11 cellular contexts compared by ENCODE assay signal in the genomic region with DNA sequence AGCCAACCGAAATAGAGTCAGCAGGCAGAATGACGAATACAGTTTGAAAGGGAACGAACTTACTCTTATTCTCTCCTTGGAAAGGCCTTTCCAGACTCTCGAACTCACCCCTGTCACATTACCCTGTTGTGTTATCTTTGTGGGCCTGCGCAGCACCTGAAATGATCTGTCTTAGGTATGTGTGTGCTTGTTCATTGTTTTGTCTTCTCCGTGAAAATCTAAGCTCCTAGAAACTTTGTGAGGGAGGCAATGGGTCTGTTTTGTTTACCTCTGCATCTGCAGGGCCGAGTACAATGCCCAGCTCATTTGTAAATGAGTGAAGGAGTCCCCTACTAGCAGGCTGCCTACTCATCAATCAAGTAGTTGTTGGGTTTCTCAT. TPM values are rescaled to one million over a fixed set of nuclear protein-coding genes. Genes with fewer than 3 reads are reported as not detected.
A peak's percentile ranks its signal among the peaks of the same experiment; 100 is the strongest.
DNase-seq lines count a peak whose midpoint lies in the region; ATAC-seq, FAIRE-seq and TF ChIP-seq lines count a peak whose summit lies in the region.
"Had no signal": no experiment of that assay in that cellular context is flagged by ENCODE, and none has a peak within 500 bp of the region (broad histone marks: within the 10 kb centered on the region; RNA-seq: fewer than 3 reads in every experiment).

No MANE protein-coding gene starts in this region.

- TF ChIP-seq POLR2A in GM12878 (IDR thresholded peaks at IDR 0.05; ENCODE audit: low read depth, low read length): no peak

- peak overlapping the region; percentile 99 for H3K4me2 ChIP-seq in GM12878 (ENCODE audit: control insufficient read depth, insufficient read depth)

- peak overlapping the region; percentile 45 for H3K9ac ChIP-seq in GM12878 (ENCODE audit: control insufficient read depth, insufficient read depth, low read length)

- intact Hi-C loops in GM12878 (cut with micrococcal nuclease; ENCODE audit: unreplicated experiment): loop anchor here (1.0 to 5.0 kb wide), 3 partner anchors 19 to 69 kb away; a partner anchor contains a TSS

- H2AFZ ChIP-seq in GM12878 (ENCODE audit: control insufficient read depth, low read depth, low read length): peak overlapping the region; percentile 97

- H3K9me3 ChIP-seq in GM12878 (replicated peaks; ENCODE audit: control insufficient read depth, insufficient read depth, low read length) (no peaks in the 10 kb centered on the region; the same call in 2 of the 3 replicates), mononuclear cell (ENCODE audit: low read depth, low read length) (no peaks in the 10 kb centered on the region), small intestine (ENCODE audit: control insufficient read depth, low read depth) (no peaks in the 10 kb centered on the region)

- H3K79me2 ChIP-seq in GM12878 (ENCODE audit: control insufficient read depth, insufficient read depth, low read length): peaks cover 1% of the 10 kb centered on the region; the same call in 1 of the 2 replicates

- H3K4me1 ChIP-seq in GM12878 (ENCODE audit: control insufficient read depth, insufficient read depth, low read length) (peaks cover 43% of the 10 kb centered on the region), mononuclear cell (ENCODE audit: insufficient read depth, low read length) (peaks cover 35% of the 10 kb centered on the region), small intestine (ENCODE audit: control insufficient read depth in 2 of 2, insufficient read depth in 1 of 2, low read depth in 1 of 2, low read length in 1 of 2) (no peaks in the 10 kb centered on the region)

- H3K4me3 ChIP-seq in GM12878 (peak overlapping the region; percentile 48), mononuclear cell (ENCODE audit: low read length) (peak overlapping the region; percentile 31), small intestine (ENCODE audit: low read depth in 1 of 2, low read length in 2 of 2) (no peak overlapping the region)

- no peak overlapping the region for H3K27ac Mint-ChIP-seq in stimulated activated naive CD8-positive, alpha-beta T cell treated with anti-CD3 and anti-CD28 coated beads, Interleukin-15, Interleukin-2, amounts not matched to agents 100 ng/mL and 50 ng/mL, for 24 hours
- H3K27ac Mint-ChIP-seq: activated naive CD8-positive, alpha-beta T cell treated with anti-CD3 and anti-CD28 coated beads, Interleukin-2, amount 10 ng/mL, durations not matched to agents 7 days and 5 days had no signal

- POLR2A ChIA-PET in GM12878 (lab: Charles Lee): interaction anchor here (0.6 to 5.6 kb wide), 8 partner anchors 9 to 170 kb away, joined by 3 to 57 read pairs (median 4); a partner anchor contains a TSS

- H3K36me3 ChIP-seq in GM12878 (ENCODE audit: control insufficient read depth in 2 of 2, insufficient read depth in 2 of 2, low read length in 1 of 2) (no peaks in the 10 kb centered on the region), small intestine (ENCODE audit: control insufficient read depth in 2 of 2, insufficient read depth in 2 of 2, low read length in 2 of 2) (peaks cover 0 to 2% of the 10 kb centered on the region in 2 donors)

- peak overlapping the region; percentile 52 for H3K4me3 Mint-ChIP-seq in stimulated activated naive CD8-positive, alpha-beta T cell treated with anti-CD3 and anti-CD28 coated beads, Interleukin-15, Interleukin-2, amounts not matched to agents 100 ng/mL and 50 ng/mL, for 24 hours
- H3K4me3 Mint-ChIP-seq: activated naive CD8-positive, alpha-beta T cell treated with anti-CD3 and anti-CD28 coated beads, Interleukin-2, amount 10 ng/mL, durations not matched to agents 7 days and 5 days had no signal

- RAD21 ChIA-PET in GM12878 (lab: Charles Lee; ENCODE audit: unreplicated experiment): interaction anchor here (0.8 to 7.4 kb wide), 20 partner anchors 10 to 314 kb away, joined by 3 to 89 read pairs (median 5); a partner anchor contains a TSS

- H3K27ac ChIP-seq in GM12878 (ENCODE audit: control insufficient read depth, insufficient read depth): peak overlapping the region; percentile 64
- H3K27ac ChIP-seq in small intestine (ENCODE audit: low read depth in 1 of 2, low read length in 1 of 2): peak overlapping the region in 1 of 2 donors; percentile 84

- under 1% methylated on average over 7 of the region's 7 CpGs for WGBS in GM12878 (ENCODE audit: insufficient coverage, insufficient replicate concordance, low lambda C conversion rate, missing lambda C conversion rate)
- WGBS in small intestine, 3 donors: 10 to 36% (median 34%) methylated on average over 7 of the region's 7 CpGs

- in situ Hi-C loops in GM12878 (cut with MboI): no loop called here

- no peak for TF ChIP-seq EP300 in GM12878 (IDR thresholded peaks at IDR 0.05; ENCODE audit: borderline replicate concordance in 1 of 2, control insufficient read depth in 1 of 2, low read depth in 2 of 2, low read length in 2 of 2)

- DNase-seq in stimulated activated naive CD8-positive, alpha-beta T cell treated with anti-CD3 and anti-CD28 coated beads, Interleukin-15, Interleukin-2, amounts not matched to agents 100 U/mL and 50 U/mL, for 24 hours: no peak
- DNase-seq in GM12878 (ENCODE audit: low read depth, low spot score) (no peak), small intestine (no peak)
- DNase-seq: activated naive CD8-positive, alpha-beta T cell treated with anti-CD3 and anti-CD28 coated beads, Interleukin-2, amount 10 ng/mL, durations not matched to agents 7 days and 5 days; EL had no signal

- H3K36me3 Mint-ChIP-seq in stimulated activated naive CD8-positive, alpha-beta T cell treated with anti-CD3 and anti-CD28 coated beads, Interleukin-15, Interleukin-2, amounts not matched to agents 100 ng/mL and 50 ng/mL, for 24 hours (ENCODE audit: low read depth): no peaks in the 10 kb centered on the region
- H3K36me3 Mint-ChIP-seq: activated naive CD8-positive, alpha-beta T cell treated with anti-CD3 and anti-CD28 coated beads, Interleukin-2, amount 10 ng/mL, durations not matched to agents 7 days and 5 days had no signal

- H3K27me3 ChIP-seq in GM12878 (replicated peaks in 1 of 2; ENCODE audit: control insufficient read depth in 2 of 2, insufficient read depth in 2 of 2, low read length in 1 of 2) (no peaks in the 10 kb centered on the region), mononuclear cell (ENCODE audit: insufficient read depth, low read length) (no peaks in the 10 kb centered on the region), small intestine (ENCODE audit: control insufficient read depth in 2 of 2, insufficient read depth in 2 of 2, low read length in 2 of 2) (no peaks in the 10 kb centered on the region)

- BruUV-seq in GM12878 (replicated peaks; lab: Mats Ljungman, UMichigan): TSS peak; percentile 73

- peaks cover 11% of the 10 kb centered on the region for H3K4me1 Mint-ChIP-seq in stimulated activated naive CD8-positive, alpha-beta T cell treated with anti-CD3 and anti-CD28 coated beads, Interleukin-15, Interleukin-2, amounts not matched to agents 100 ng/mL and 50 ng/mL, for 24 hours (ENCODE audit: low read depth)

- FAIRE-seq in GM12878 (lab: Jason Lieb, UNC): no peak
- no peak for FAIRE-seq in small intestine (lab: Jason Lieb, UNC)

- CTCF ChIA-PET in GM12878 (lab: Yijun Ruan, JAX): interaction anchor here (0.8 to 6.5 kb wide), 8 partner anchors 15 to 170 kb away, joined by 3 to 61 read pairs (median 4); no protein-coding TSS in a partner anchor

- no peak for TF ChIP-seq RAD21 in GM12878 (IDR thresholded peaks at IDR 0.05; ENCODE audit: insufficient read depth, low read depth, low read length)

- SMC1A ChIA-PET in GM12878 (lab: Charles Lee; ENCODE audit: uncharacterized antibody, unreplicated experiment): interaction anchor here (0.6 to 9.1 kb wide), 16 partner anchors 9 to 75 kb away, joined by 3 to 155 read pairs (median 5); no protein-coding TSS in a partner anchor

- H3K27me3 Mint-ChIP-seq in stimulated activated naive CD8-positive, alpha-beta T cell treated with anti-CD3 and anti-CD28 coated beads, Interleukin-15, Interleukin-2, amounts not matched to agents 100 ng/mL and 50 ng/mL, for 24 hours: peaks cover 5% of the 10 kb centered on the region

- no peak for ATAC-seq in stimulated activated naive CD8-positive, alpha-beta T cell treated with anti-CD3 and anti-CD28 coated beads, Interleukin-15, Interleukin-2, amounts not matched to agents 100 U/mL and 50 U/mL, for 24 hours
- ATAC-seq in GM12878 (peak; percentile 10; the same call in 2 of the 3 replicates), GM19467 (IDR thresholded peaks at IDR 0.05; ENCODE audit: unreplicated experiment) (no peak), HG02588 (IDR thresholded peaks at IDR 0.05; ENCODE audit: unreplicated experiment) (no peak), GM18502 (IDR thresholded peaks at IDR 0.05; ENCODE audit: poor library complexity, unreplicated experiment) (no peak)

- no peaks in the 10 kb centered on the region for H4K20me1 ChIP-seq in GM12878 (ENCODE audit: control insufficient read depth, insufficient read depth)

- no peaks in the 10 kb centered on the region for H3K9me3 Mint-ChIP-seq in stimulated activated naive CD8-positive, alpha-beta T cell treated with anti-CD3 and anti-CD28 coated beads, Interleukin-15, Interleukin-2, amounts not matched to agents 100 ng/mL and 50 ng/mL, for 24 hours
- H3K9me3 Mint-ChIP-seq: activated naive CD8-positive, alpha-beta T cell treated with anti-CD3 and anti-CD28 coated beads, Interleukin-2, amount 10 ng/mL, durations not matched to agents 7 days and 5 days had no signal

- TF ChIP-seq CTCF in GM12878 (IDR thresholded peaks at IDR 0.05 in 2 of 3, conservative IDR thresholded peaks at IDR 0.05 in 1 of 3; ENCODE audit: control insufficient read depth in 2 of 3, extremely low read depth in 1 of 3, insufficient read depth in 1 of 3, low read depth in 3 of 3, low read length in 3 of 3): no peak

RNA-seq across cellular contexts. Expression of a gene that starts 19.6 kb away (rescaled TPM):
- total RNA-seq in GM12878 (2013; cell fraction: nucleolus; rRNA removed): 204 and 210 TPM in 2 replicates
- total RNA-seq in GM12878 (2014; rRNA removed) (550 and 625 TPM in 2 replicates), GM12878 (2014; rRNA removed; fragmentation: Illumina TruSeq; extraction: Trizol) (1,176 and 1,210 TPM in 2 replicates), GM12878 (2021) (573 and 591 TPM in 2 replicates), mononuclear cell (313 TPM)
- polyA plus RNA-seq in GM12878 (2011; ENCODE audit: low read depth): 338 TPM
- polyA plus RNA-seq in GM12878 (2011; rRNA removed) (365 and 533 TPM in 2 replicates), GM12878 (2014; fragmentation: Illumina TruSeq; extraction: Trizol) (1,581 and 1,586 TPM in 2 replicates), GM12878 (2014; fragmentation: Nextera tagmentation; extraction: Ambion mirVana) (1,000 to 10,000 TPM; 2,416 to 2,529 TPM), GM12878 (2014; rRNA removed) (709 and 796 TPM in 2 replicates), GM12878 (2016; fragmentation: Nextera tagmentation; extraction: Ambion mirVana) (1,000 to 10,000 TPM; 1,596 to 1,698 TPM), small intestine (100 to 1,000 TPM; 244 to 598 (median 277) TPM)
- polyA plus RNA-seq in GM12878 (2011; cell fraction: cytosol; rRNA removed): 127 and 129 TPM in 2 replicates
- polyA plus RNA-seq in GM12878 (2011; cell fraction: nucleus; rRNA removed): 131 and 184 TPM in 2 replicates
- 334 and 381 TPM in 2 replicates for polyA plus RNA-seq in GM12878 (2012)
- polyA minus RNA-seq in GM12878 (2011; rRNA and poly(A)+ RNA removed): 59.0 and 68.5 TPM in 2 replicates
- polyA minus RNA-seq in GM12878 (2011; cell fraction: cytosol; rRNA and poly(A)+ RNA removed): 74.6 and 120 TPM in 2 replicates
- 47.6 and 68.8 TPM in 2 replicates for polyA minus RNA-seq in GM12878 (2011; cell fraction: nucleus; rRNA and poly(A)+ RNA removed)

RNA-seq across cellular contexts. Expression of a gene that starts 23.8 kb away (rescaled TPM):
- 0.78 TPM in 1 of 2 replicates, not detected in the other for total RNA-seq in GM12878 (2013; cell fraction: nucleolus; rRNA removed)
- 0.06 and 0.11 TPM in 2 replicates for total RNA-seq in GM12878 (2014; rRNA removed)
- not detected in 2 replicates for total RNA-seq in GM12878 (2014; rRNA removed; fragmentation: Illumina TruSeq; extraction: Trizol)
- not detected in 2 replicates for total RNA-seq in GM12878 (2021)
- polyA plus RNA-seq in GM12878 (2011; ENCODE audit: low read depth): 1.0 TPM
- polyA plus RNA-seq in GM12878 (2011; rRNA removed): 0.22 and 0.32 TPM in 2 replicates
- not detected in 2 replicates for polyA plus RNA-seq in GM12878 (2011; cell fraction: cytosol; rRNA removed)
- polyA plus RNA-seq in GM12878 (2011; cell fraction: nucleus; rRNA removed): 0.13 TPM in 1 of 2 replicates, not detected in the other
- polyA plus RNA-seq in GM12878 (2012): 0.13 and 0.34 TPM in 2 replicates
- polyA plus RNA-seq in GM12878 (2014; fragmentation: Illumina TruSeq; extraction: Trizol): 0.29 TPM in 1 of 2 replicates, not detected in the other
- polyA plus RNA-seq in GM12878 (2014; fragmentation: Nextera tagmentation; extraction: Ambion mirVana): under 1 TPM; 0.03 to 0.11 TPM
- polyA plus RNA-seq in GM12878 (2014; rRNA removed): 1.1 TPM in 1 of 2 replicates, not detected in the other
- under 1 TPM; 0.17 to 0.21 TPM for polyA plus RNA-seq in GM12878 (2016; fragmentation: Nextera tagmentation; extraction: Ambion mirVana)
- not detected in 2 replicates for polyA minus RNA-seq in GM12878 (2011; rRNA and poly(A)+ RNA removed)
- polyA minus RNA-seq in GM12878 (2011; cell fraction: cytosol; rRNA and poly(A)+ RNA removed): not detected in 2 replicates
- polyA minus RNA-seq in GM12878 (2011; cell fraction: nucleus; rRNA and poly(A)+ RNA removed): not detected in 2 replicates
- not detected for total RNA-seq in mononuclear cell
- polyA plus RNA-seq in small intestine: not detected
- total RNA-seq: activated naive CD8-positive, alpha-beta T cell treated with anti-CD3 and anti-CD28 coated beads, Interleukin-2, amount 10 ng/mL, durations not matched to agents 7 days and 5 days; LHCN-M2 had no signal

Comparison
In these comparisons a context has a peak if more than half of its experiments do, and no peak if none do; other contexts are left out.
1. H3K4me3 ChIP-seq: peak in GM12878 (single experiment) and mononuclear cell (single experiment); none in small intestine (0 of 2).